8 cellular contexts compared by ENCODE assay signal in genomic region chr5:76819851-76820280, GRCh38. TPM values are rescaled to one million over a fixed set of nuclear protein-coding genes. Genes with fewer than 3 reads are reported as not detected.
DNase-seq lines count a peak whose midpoint lies in the region; ATAC-seq, FAIRE-seq and TF ChIP-seq lines count a peak whose summit lies in the region.

No MANE protein-coding gene starts in this region.

- H3K27me3 ChIP-seq in HUES6 (ENCODE audit: control insufficient read depth, insufficient read depth, low read length) (peaks cover 12% of the 10 kb centered on the region; the same call in 1 of the 2 replicates), small intestine (ENCODE audit: control insufficient read depth in 2 of 2, insufficient read depth in 2 of 2, low read length in 2 of 2) (peaks cover 0 to 2% of the 10 kb centered on the region in 2 donors)

- H3K27ac ChIP-seq in HUES6 (ENCODE audit: low read depth, low read length): peak overlapping the region; percentile 54; the same call in 1 of the 2 replicates
- peak overlapping the region; percentile 88 to 92 for H3K27ac ChIP-seq in small intestine (ENCODE audit: low read depth in 1 of 2, low read length in 1 of 2)

- H3K4me3 ChIP-seq in HUES6 (ENCODE audit: low read depth, low read length): peak overlapping the region; percentile 97
- peak overlapping the region; percentile 53 to 81 for H3K4me3 ChIP-seq in small intestine (ENCODE audit: low read depth in 1 of 2, low read length in 2 of 2)

- H3K4me1 Mint-ChIP-seq in brain: peaks cover 20% of the 10 kb centered on the region

- no peak for TF ChIP-seq CTCF in brain (conservative IDR thresholded peaks at IDR 0.05)

- H3K36me3 ChIP-seq in HUES6 (ENCODE audit: control insufficient read depth, insufficient read depth, low read length) (no peaks in the 10 kb centered on the region), small intestine (ENCODE audit: control insufficient read depth in 2 of 2, insufficient read depth in 2 of 2, low read length in 2 of 2) (no peaks in the 10 kb centered on the region)

- H3K27ac Mint-ChIP-seq in brain: peak overlapping the region in 2 of 5 experiments; percentile 56 to 79

- DNase-seq in islet precursor cell: peak; percentile 66
- peak; percentile 47 for DNase-seq in small intestine
- DNase-seq in NCI-H1417 (lab: John Stamatoyannopoulos, UW): no peak
- no peak for DNase-seq in T-helper 9 cell
- no peak for DNase-seq in NCI-H345 (lab: John Stamatoyannopoulos, UW)

- no peak for ATAC-seq in GM19397 (IDR thresholded peaks at IDR 0.05; ENCODE audit: unreplicated experiment)

- H3K27me3 Mint-ChIP-seq in brain: peaks cover 41% of the 10 kb centered on the region

- 3 to 29% (median 17%) methylated on average over 27 of the region's 27 CpGs for WGBS in small intestine, 3 donors

- H3K36me3 Mint-ChIP-seq in brain: peaks cover 3% of the 10 kb centered on the region

- H3K9me3 ChIP-seq in HUES6 (ENCODE audit: control insufficient read depth, insufficient read depth, low read depth, low read length) (no peaks in the 10 kb centered on the region), small intestine (ENCODE audit: control insufficient read depth, low read depth) (no peaks in the 10 kb centered on the region)

- peak overlapping the region; percentile 67 to 89 (median 82) for H3K4me3 Mint-ChIP-seq in brain

- H3K9me3 Mint-ChIP-seq in brain: peaks cover 0 to 11% (median 7%) of the 10 kb centered on the region in 5 experiments

- peak overlapping the region; percentile 95 for H3K9ac ChIP-seq in HUES6 (ENCODE audit: low read length)

- H3K4me1 ChIP-seq in HUES6 (ENCODE audit: control insufficient read depth, insufficient read depth, low read length) (peaks cover 8% of the 10 kb centered on the region), small intestine (ENCODE audit: control insufficient read depth in 2 of 2, insufficient read depth in 1 of 2, low read depth in 1 of 2, low read length in 1 of 2) (peaks cover 2% of the 10 kb centered on the region in 2 donors)

- FAIRE-seq in small intestine (lab: Jason Lieb, UNC): no peak

RNA-seq across cellular contexts. Expression of gene F2RL1, which starts 1.0 kb away (rescaled TPM):
- polyA plus RNA-seq in brain (ENCODE audit: insufficient read depth, low read depth, low replicate concordance) (0.42 TPM), small intestine (10 to 100 TPM; 33.0 to 38.0 (median 35.7) TPM)

RNA-seq across cellular contexts. Expression of gene S100Z, which starts 29.9 kb away (rescaled TPM):
- polyA plus RNA-seq in brain (ENCODE audit: insufficient read depth, low read depth, low replicate concordance): not detected
- polyA plus RNA-seq in small intestine: under 1 TPM in 2 of 3 donors, not detected in 1; 0.03 to 0.54 TPM

Comparison
In these comparisons a context has a peak if more than half of its experiments do, and no peak if none do; other contexts are left out.
1. DNase-seq: peak in islet precursor cell (single experiment) and small intestine (single experiment); none in NCI-H1417 (0 of 3), T-helper 9 cell (single experiment) and NCI-H345 (single experiment).
2. RNA of gene F2RL1, which starts 1.0 kb away (polyA plus RNA-seq): 33.0 to 38.0 TPM in small intestine; 0.42 TPM in brain (single experiment); every median in the first group is over 10 times any median in the second.